30 cellular contexts compared by ENCODE assay signal in the genomic region with DNA sequence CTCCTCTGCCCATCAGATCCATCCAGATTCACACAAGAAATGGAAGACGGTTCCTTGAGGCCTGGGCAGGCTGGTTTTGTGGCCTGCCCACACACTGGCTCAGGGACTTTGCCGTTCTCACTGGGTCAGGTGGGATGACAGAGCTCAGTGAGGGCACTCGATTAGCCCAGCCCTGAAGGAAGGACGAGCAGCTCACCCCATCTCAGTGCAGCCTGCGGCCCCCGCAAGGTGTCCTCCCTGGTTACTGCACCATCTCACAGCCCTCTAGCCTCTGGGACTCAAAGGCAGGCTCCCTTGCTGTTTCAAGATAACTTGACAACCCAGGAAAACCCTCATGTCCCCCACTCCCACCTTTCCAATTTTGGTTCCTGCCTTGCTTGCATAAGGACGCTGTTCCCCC. TPM values are rescaled to one million over a fixed set of nuclear protein-coding genes. Genes with fewer than 3 reads are reported as not detected.
DNase-seq lines count a peak whose midpoint lies in the region; ATAC-seq, FAIRE-seq and TF ChIP-seq lines count a peak whose summit lies in the region.
"Had no signal": no experiment of that assay in that cellular context is flagged by ENCODE, and none has a peak within 500 bp of the region (broad histone marks: within the 10 kb centered on the region; RNA-seq: fewer than 3 reads in every experiment).

No MANE protein-coding gene starts in this region.

- TF ChIP-seq CTCF in 22Rv1 (IDR thresholded peaks at IDR 0.05), result no peak
- TF ChIP-seq CTCF in kidney (IDR thresholded peaks at IDR 0.05; ENCODE audit: borderline replicate concordance, extremely low read depth, insufficient read depth), result no peak
- TF ChIP-seq CTCF in osteoblast (IDR thresholded peaks at IDR 0.05; ENCODE audit: extremely low read depth, low read depth, low read length), result no peak
- no peak for TF ChIP-seq CTCF in esophagus muscularis mucosa (IDR thresholded peaks at IDR 0.05)

- H3K4me3 ChIP-seq in kidney (ENCODE audit: low read length in 2 of 2) (no peak overlapping the region), osteoblast (ENCODE audit: insufficient read depth, low read length) (no peak overlapping the region), esophagus muscularis mucosa (no peak overlapping the region)
- H3K4me3 ChIP-seq: GM23248, SK-N-MC had no signal

- H3K9me3 ChIP-seq in T-helper 17 cell (ENCODE audit: control insufficient read depth, low read length, poor library complexity, severe bottlenecking), result no peaks in the 10 kb centered on the region
- H3K9me3 ChIP-seq in kidney (ENCODE audit: control insufficient read depth in 1 of 2, low read length in 2 of 2), result no peaks in the 10 kb centered on the region
- no peaks in the 10 kb centered on the region for H3K9me3 ChIP-seq in osteoblast (ENCODE audit: low read depth, low read length)
- no peaks in the 10 kb centered on the region for H3K9me3 ChIP-seq in esophagus muscularis mucosa

- no peak for TF ChIP-seq EP300 in esophagus muscularis mucosa (IDR thresholded peaks at IDR 0.05)

- 100% methylated on average over 3 of the region's 7 CpGs for WGBS in esophagus muscularis mucosa

- ATAC-seq in T-helper 17 cell, result no peak
- ATAC-seq: Panc1 had no signal

- FAIRE-seq in kidney (lab: Jason Lieb, UNC), result no peak
- FAIRE-seq: A204.1, GM18507 had no signal

- DNase-seq in T-helper 17 cell (no peak), kidney (peak; percentile 26), osteoblast (ENCODE audit: insufficient read length, low spot score, missing footprints) (peak; percentile 80), NCI-H187 (lab: John Stamatoyannopoulos, UW) (no peak), esophagus muscularis mucosa (ENCODE audit: extremely low spot score) (no peak)
- DNase-seq in activated CD4-positive, CD25-positive, alpha-beta regulatory T cell treated with anti-CD3 and anti-CD28 coated beads, Interleukin-2, amount 50 U/mL, for 72 hours, result no peak
- DNase-seq: C1 segment of cervical spinal cord; CD4-positive, alpha-beta memory T cell; COR-L47; DMS53; GM23248; H7; KBM-7; NCI-H1105 treated with DMSO at 0.1 percent for 48 hours; NCI-H2029 treated with DMSO at 0.1 percent for 48 hours; NCI-H69; SIG-M5 had no signal

- no peaks in the 10 kb centered on the region for H3K36me3 ChIP-seq in kidney (ENCODE audit: control insufficient read depth in 1 of 2, insufficient read depth in 2 of 2, low read length in 2 of 2)
- H3K36me3 ChIP-seq in osteoblast (ENCODE audit: insufficient read depth, low read length), result peaks cover 2% of the 10 kb centered on the region
- H3K36me3 ChIP-seq in esophagus muscularis mucosa, result peaks cover 0 to 17% (median 10%) of the 10 kb centered on the region in 4 donors

- no peak for TF ChIP-seq POLR2A in esophagus muscularis mucosa (IDR thresholded peaks at IDR 0.05; ENCODE audit: low read depth)

- H3K27me3 ChIP-seq in osteoblast (ENCODE audit: insufficient read depth, low read length), result peaks cover 19% of the 10 kb centered on the region
- peaks cover 0 to 50% (median 23%) of the 10 kb centered on the region in 4 donors for H3K27me3 ChIP-seq in esophagus muscularis mucosa

- peaks cover 18% of the 10 kb centered on the region for H3K27me3 Mint-ChIP-seq in T-helper 17 cell

- no peak overlapping the region for H3K27ac Mint-ChIP-seq in T-helper 17 cell

- intact Hi-C loops in kidney (cut with DNase I), result no loop called here
- intact Hi-C loops in esophagus muscularis mucosa (cut with DNase I), result no loop called here

- peak overlapping the region; percentile 69 for H3K4me3 Mint-ChIP-seq in T-helper 17 cell

- H3K9ac ChIP-seq in kidney (ENCODE audit: low read length in 2 of 2), result no peak overlapping the region
- H3K9ac ChIP-seq: GM23248 had no signal

- no peak overlapping the region for H2AFZ ChIP-seq in osteoblast (ENCODE audit: low read length)

- no peaks in the 10 kb centered on the region for H3K79me2 ChIP-seq in osteoblast (ENCODE audit: insufficient read depth, low read length)

- peak overlapping the region; percentile 78; the same call in 1 of the 2 replicates for H3K27ac ChIP-seq in 22Rv1
- no peak overlapping the region for H3K27ac ChIP-seq in kidney (ENCODE audit: low read depth in 2 of 2, low read length in 2 of 2)
- H3K27ac ChIP-seq in osteoblast (ENCODE audit: low read depth, low read length), result no peak overlapping the region
- no peak overlapping the region for H3K27ac ChIP-seq in esophagus muscularis mucosa (replicated peaks in 1 of 4)
- H3K27ac ChIP-seq: GM23248, SK-N-MC had no signal

- peaks cover 3% of the 10 kb centered on the region for H4K20me1 ChIP-seq in osteoblast (ENCODE audit: insufficient read depth, low read length)

- peaks cover 6% of the 10 kb centered on the region for H3K4me1 Mint-ChIP-seq in T-helper 17 cell

- H3K36me3 Mint-ChIP-seq in T-helper 17 cell (ENCODE audit: low read depth), result no peaks in the 10 kb centered on the region

- H3K4me1 ChIP-seq in kidney (ENCODE audit: control insufficient read depth in 1 of 2, insufficient read depth in 1 of 2, low read depth in 1 of 2, low read length in 2 of 2) (peaks cover 0 to 8% of the 10 kb centered on the region in 2 donors), osteoblast (ENCODE audit: insufficient read depth, low read length) (no peaks in the 10 kb centered on the region), esophagus muscularis mucosa (peaks cover 21 to 28% (median 27%) of the 10 kb centered on the region in 4 donors)

- H3K4me2 ChIP-seq in osteoblast (ENCODE audit: insufficient read depth, low read length), result no peak overlapping the region

RNA-seq across cellular contexts. Expression of gene SLC16A8, which starts 4.2 kb away (rescaled TPM):
- not detected for total RNA-seq in T-helper 17 cell
- 0.31 TPM for total RNA-seq in kidney
- 0.92 TPM for polyA plus RNA-seq in kidney (ENCODE audit: insufficient read depth, low read depth, low replicate concordance)
- total RNA-seq in osteoblast, result not detected in 2 replicates
- under 1 TPM in 3 of 4 donors, not detected in 1; 0.29 to 0.65 (median 0.33) TPM for total RNA-seq in esophagus muscularis mucosa
- total RNA-seq: CD4-positive, alpha-beta memory T cell; Daoy; G401; H7; HT1080; LHCN-M2; MCF 10A; NCI-H460; OCI-LY7 had no signal
- polyA plus RNA-seq: AG04450; CD4-positive, alpha-beta memory T cell had no signal

RNA-seq across cellular contexts. Expression of gene PICK1, which starts 22.6 kb away (rescaled TPM):
- total RNA-seq in T-helper 17 cell (10 to 100 TPM; 24.5 to 25.4 TPM), kidney (43.4 TPM), osteoblast (14.4 and 15.6 TPM in 2 replicates), esophagus muscularis mucosa (10 to 100 TPM; 23.3 to 36.1 (median 31.1) TPM)
- polyA plus RNA-seq in kidney (ENCODE audit: insufficient read depth, low read depth, low replicate concordance), result 28.4 TPM

RNA-seq across cellular contexts. Expression of gene BAIAP2L2, which starts 30.7 kb away (rescaled TPM):
- total RNA-seq in T-helper 17 cell (1 to 10 TPM in 1 of 2 donors, under 1 TPM in 1; 0.86 to 1.3 TPM), kidney (9.7 TPM), osteoblast (0.88 and 1.1 TPM in 2 replicates), esophagus muscularis mucosa (1 to 10 TPM in 1 of 4 donors, under 1 TPM in 3; 0.13 to 1.1 (median 0.58) TPM)
- polyA plus RNA-seq in kidney (ENCODE audit: insufficient read depth, low read depth, low replicate concordance), result 27.8 TPM
- total RNA-seq: HT1080, NCI-H460 had no signal
- polyA plus RNA-seq: CD4-positive, alpha-beta memory T cell had no signal

Comparison
In these comparisons a context has a peak if more than half of its experiments do, and no peak if none do; other contexts are left out.
1. DNase-seq: peak in kidney (single experiment) and osteoblast (single experiment); none in T-helper 17 cell (0 of 3), NCI-H187 (0 of 2), activated CD4-positive, CD25-positive, alpha-beta regulatory T cell treated with anti-CD3 and anti-CD28 coated beads, Interleukin-2, amount 50 U/mL, for 72 hours (single experiment) and esophagus muscularis mucosa (single experiment).